8 cellular contexts compared by ENCODE assay signal in the genomic region with DNA sequence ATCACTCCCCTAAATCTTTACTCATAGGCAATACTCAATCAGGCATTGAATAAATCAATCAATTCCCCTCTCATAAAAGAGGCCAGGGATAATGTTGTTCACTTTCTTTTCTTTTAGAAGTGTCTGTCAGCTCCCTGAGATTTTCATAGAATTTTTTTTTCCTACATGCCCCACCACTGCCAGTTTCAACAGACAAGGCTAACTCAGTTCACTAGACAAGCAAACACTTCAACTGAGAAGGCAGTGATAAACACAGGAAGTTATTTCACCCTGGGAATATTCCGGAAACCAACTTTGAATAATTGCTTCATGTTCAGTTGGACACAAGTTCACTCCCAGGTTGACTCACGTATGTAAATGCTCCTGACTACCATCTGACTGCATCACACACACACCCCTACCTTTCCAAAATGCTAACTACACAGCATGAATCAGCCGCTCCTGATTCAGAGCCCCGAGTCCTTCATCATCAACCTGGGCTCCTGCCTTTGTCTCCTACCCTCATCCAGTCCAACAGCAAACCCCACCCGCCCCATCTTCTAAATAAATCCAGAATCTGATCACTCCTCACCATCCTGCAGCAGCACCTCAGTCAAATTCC.
A peak's percentile ranks its signal among the peaks of the same experiment; 100 is the strongest.
DNase-seq lines count a peak whose midpoint lies in the region; ATAC-seq and TF ChIP-seq lines count a peak whose summit lies in the region.

No MANE protein-coding gene starts in this region.

- POLR2A ChIA-PET in PC-3 (lab: Charles Lee; ENCODE audit: unreplicated experiment), result no interaction called here

- intact Hi-C loops in PC-3 (cut with micrococcal nuclease), result loop anchor here (1.0 kb wide), 2 partner anchors 9 to 14 kb away; no protein-coding TSS in a partner anchor

- H3K27ac Mint-ChIP-seq in effector memory CD8-positive, alpha-beta T cell, result peak overlapping the region in 1 of 2 donors; percentile 39
- H3K27ac Mint-ChIP-seq in neural progenitor cell (peak overlapping the region; percentile 42), progenitor cell of endocrine pancreas (no peak overlapping the region)

- DNase-seq in AG10803 (ENCODE audit: low read depth), result peak; percentile 94
- DNase-seq in PC-3, result peak; percentile 100
- no peak for DNase-seq in effector memory CD8-positive, alpha-beta T cell
- DNase-seq in neural progenitor cell (ENCODE audit: low spot score), result no peak
- no peak for DNase-seq in progenitor cell of endocrine pancreas (ENCODE audit: low spot score, unreplicated experiment)
- no peak for DNase-seq in NCI-H69 (lab: John Stamatoyannopoulos, UW)

- H2AFZ ChIP-seq in PC-3 (ENCODE audit: low read length) (peak overlapping the region; percentile 46), neural progenitor cell (replicated peaks) (no peak overlapping the region)

- H3K27ac ChIP-seq in PC-3 (ENCODE audit: low read length), result peak overlapping the region; percentile 88
- H3K27ac ChIP-seq in neural progenitor cell, result no peak overlapping the region

- no peak overlapping the region for H3K4me3 Mint-ChIP-seq in effector memory CD8-positive, alpha-beta T cell
- H3K4me3 Mint-ChIP-seq in neural progenitor cell (no peak overlapping the region), progenitor cell of endocrine pancreas (ENCODE audit: low read depth) (no peak overlapping the region)

- H3K9me3 ChIP-seq in PC-3 (ENCODE audit: low read length) (no peaks in the 10 kb centered on the region), neural progenitor cell (ENCODE audit: low read depth) (no peaks in the 10 kb centered on the region)

- no peaks in the 10 kb centered on the region for H3K36me3 ChIP-seq in PC-3 (ENCODE audit: low read depth, low read length)
- H3K36me3 ChIP-seq in neural progenitor cell, result no peaks in the 10 kb centered on the region

- H3K36me3 Mint-ChIP-seq in effector memory CD8-positive, alpha-beta T cell (ENCODE audit: insufficient read depth), result no peaks in the 10 kb centered on the region
- H3K36me3 Mint-ChIP-seq in neural progenitor cell (no peaks in the 10 kb centered on the region), progenitor cell of endocrine pancreas (ENCODE audit: insufficient read depth) (no peaks in the 10 kb centered on the region)

- H3K4me2 ChIP-seq in PC-3 (ENCODE audit: low read length) (peak overlapping the region; percentile 61), neural progenitor cell (no peak overlapping the region)

- no TSS peak for BruUV-seq in PC-3 (replicated peaks; lab: Mats Ljungman, UMichigan)

- no peaks in the 10 kb centered on the region for H3F3A ChIP-seq in PC-3 (ENCODE audit: low read length, unreplicated experiment)
- H3F3A ChIP-seq in neural progenitor cell (ENCODE audit: low read depth), result no peaks in the 10 kb centered on the region

- H3K9me2 ChIP-seq in PC-3 (replicated peaks; ENCODE audit: low read length), result no peaks in the 10 kb centered on the region

- H3K9me3 Mint-ChIP-seq in effector memory CD8-positive, alpha-beta T cell, result no peaks in the 10 kb centered on the region
- peaks cover 2% of the 10 kb centered on the region for H3K9me3 Mint-ChIP-seq in neural progenitor cell
- peaks cover 5% of the 10 kb centered on the region for H3K9me3 Mint-ChIP-seq in progenitor cell of endocrine pancreas (ENCODE audit: low read depth)

- peaks cover 4 to 13% of the 10 kb centered on the region in 2 donors for H3K4me1 Mint-ChIP-seq in effector memory CD8-positive, alpha-beta T cell (ENCODE audit: low read depth in 2 of 2)
- H3K4me1 Mint-ChIP-seq in neural progenitor cell (peaks cover 13% of the 10 kb centered on the region), progenitor cell of endocrine pancreas (ENCODE audit: low read depth) (peaks cover 11% of the 10 kb centered on the region)

- no peaks in the 10 kb centered on the region for H3K27me3 Mint-ChIP-seq in effector memory CD8-positive, alpha-beta T cell
- no peaks in the 10 kb centered on the region for H3K27me3 Mint-ChIP-seq in neural progenitor cell (ENCODE audit: insufficient read depth, low read depth)
- peaks cover 7% of the 10 kb centered on the region for H3K27me3 Mint-ChIP-seq in progenitor cell of endocrine pancreas

- ATAC-seq in GM18868 (IDR thresholded peaks at IDR 0.05; ENCODE audit: unreplicated experiment) (peak; percentile 68), HG03060 (IDR thresholded peaks at IDR 0.05; ENCODE audit: low read depth, unreplicated experiment) (peak; percentile 55), PC-3 (peak; percentile 95)
- ATAC-seq in effector memory CD8-positive, alpha-beta T cell (replicated peaks), result peak; percentile 33

- H3K27me3 ChIP-seq in PC-3 (ENCODE audit: low read length), result no peaks in the 10 kb centered on the region
- H3K27me3 ChIP-seq in neural progenitor cell, result no peaks in the 10 kb centered on the region

- H3K4me3 ChIP-seq in AG10803 (ENCODE audit: low read length), result no peak overlapping the region
- peak overlapping the region; percentile 26; the same call in 1 of the 2 replicates for H3K4me3 ChIP-seq in PC-3 (ENCODE audit: low read length)
- no peak overlapping the region for H3K4me3 ChIP-seq in neural progenitor cell

- no peak for TF ChIP-seq CTCF in AG10803 (conservative IDR thresholded peaks at IDR 0.05; ENCODE audit: low read length)
- no peak for TF ChIP-seq CTCF in PC-3 (conservative IDR thresholded peaks at IDR 0.05; ENCODE audit: low read depth, low read length)
- TF ChIP-seq CTCF in neural progenitor cell (IDR thresholded peaks at IDR 0.05), result no peak
- no peak for TF ChIP-seq CTCF in progenitor cell of endocrine pancreas (IDR thresholded peaks at IDR 0.05; ENCODE audit: unreplicated experiment)

- H3K9ac ChIP-seq in PC-3 (ENCODE audit: low read length), result peak overlapping the region; percentile 66
- H3K9ac ChIP-seq in neural progenitor cell, result no peak overlapping the region

- peaks cover 46% of the 10 kb centered on the region for H3K4me1 ChIP-seq in PC-3 (ENCODE audit: insufficient read depth, low read length)
- peaks cover 3% of the 10 kb centered on the region for H3K4me1 ChIP-seq in neural progenitor cell

- H3K79me2 ChIP-seq in PC-3 (ENCODE audit: low read length), result no peaks in the 10 kb centered on the region
- H3K79me2 ChIP-seq in neural progenitor cell (ENCODE audit: low read depth), result no peaks in the 10 kb centered on the region

- H4K20me1 ChIP-seq in PC-3 (ENCODE audit: low read length) (no peaks in the 10 kb centered on the region), neural progenitor cell (ENCODE audit: low read depth) (no peaks in the 10 kb centered on the region)

- CTCF ChIA-PET in PC-3 (lab: Charles Lee), result no interaction called here

Comparison
In these comparisons a context has a peak if more than half of its experiments do, and no peak if none do; other contexts are left out.
1. DNase-seq: peak in AG10803 (single experiment) and PC-3 (single experiment); none in effector memory CD8-positive, alpha-beta T cell (0 of 3), neural progenitor cell (single experiment), progenitor cell of endocrine pancreas (single experiment) and NCI-H69 (single experiment).
2. ATAC-seq: peak in every context shown above with its lines; median percentile 95 in PC-3; 68 in GM18868; 55 in HG03060; 33 in effector memory CD8-positive, alpha-beta T cell.